ENCODE assay signal across 20 cellular contexts in genomic region chr4:122129061-122129460, GRCh38.
"Had no signal": no experiment of that assay in that cellular context is flagged by ENCODE, and none has a peak within 500 bp of the region (broad histone marks: within the 10 kb centered on the region; RNA-seq: fewer than 3 reads in every experiment).

No MANE protein-coding gene starts in this region.

- H3K27ac Mint-ChIP-seq: endodermal cell, memory B cell, mesothelial cell of epicardium, nephron, progenitor cell of endocrine pancreas, type B pancreatic cell had no signal

- H3K36me3 Mint-ChIP-seq: immature natural killer cell, memory B cell, mesothelial cell of epicardium, type B pancreatic cell had no signal

- ATAC-seq: foreskin keratinocyte, lower lobe of right lung, pancreas, right cardiac atrium had no signal

- H3K36me3 ChIP-seq: left ventricle myocardium inferior, lower lobe of right lung, pancreas, suprapubic skin, thyroid gland had no signal

- H3K4me1 Mint-ChIP-seq: endodermal cell, memory B cell, mesothelial cell of epicardium, nephron had no signal

- H3K27me3 Mint-ChIP-seq: memory B cell, type B pancreatic cell had no signal

- H3K27me3 ChIP-seq: foreskin keratinocyte, pancreas, suprapubic skin, thyroid gland had no signal

- H3K4me3 ChIP-seq: left ventricle myocardium inferior, lower lobe of right lung, pancreas, suprapubic skin, thyroid gland had no signal

- H3K9me3 Mint-ChIP-seq: endodermal cell, mesothelial cell of epicardium, nephron, type B pancreatic cell had no signal

- DNase-seq: effector CD4-positive, alpha-beta T cell; endodermal cell; erythroblast; foreskin keratinocyte; immature natural killer cell; left ventricle myocardium inferior; lower lobe of right lung; occipital lobe; pancreas; right cardiac atrium; small intestine; stimulated activated CD4-positive, alpha-beta T cell treated with anti-CD3 and anti-CD28 coated beads, Interleukin-12 subunit alpha, Interleukin-12 subunit beta, amount 100 ng/mL, for 4 hours; stimulated activated naive CD4-positive, alpha-beta T cell; thyroid gland had no signal

- H3K4me3 Mint-ChIP-seq: endodermal cell, immature natural killer cell, memory B cell, mesothelial cell of epicardium, nephron, type B pancreatic cell had no signal
